In genomic region chr17:43878260-43879082, GRCh38 we compare ENCODE assay signal across 7 cellular contexts. TPM values are rescaled to one million over a fixed set of nuclear protein-coding genes. Genes with fewer than 3 reads are reported as not detected.
DNase-seq lines count a peak whose midpoint lies in the region; ATAC-seq and TF ChIP-seq lines count a peak whose summit lies in the region.

No MANE protein-coding gene starts in this region.

- ATAC-seq in left cardiac atrium: peak; percentile 82 to 84
- no peak for ATAC-seq in GM19395 (IDR thresholded peaks at IDR 0.05; ENCODE audit: unreplicated experiment)

- TF ChIP-seq CTCF in GM12864 (IDR thresholded peaks at IDR 0.05; ENCODE audit: low read depth, low read length, missing control alignments): peak; percentile 99

- no peak overlapping the region for H3K4me3 ChIP-seq in GM12864 (ENCODE audit: low read depth, low read length)

- intact Hi-C loops in left cardiac atrium (cut with DNase I): no loop called here

- DNase-seq in GM12864 (ENCODE audit: low read depth): peak; percentile 4
- DNase-seq in M059J (ENCODE audit: low read depth): peak; percentile 86
- peak; percentile 33 for DNase-seq in T follicular helper cell (ENCODE audit: low read depth)
- peak; percentile 63 for DNase-seq in amniotic stem cell (lab: John Stamatoyannopoulos, UW)
- peak; percentile 71 for DNase-seq in left cardiac atrium
- DNase-seq in putamen (ENCODE audit: low spot score): peak; percentile 39

RNA-seq across cellular contexts. Expression of gene MPP2, which starts 28.9 kb away (rescaled TPM):
- total RNA-seq in M059J (2014; rRNA removed; shearing (Covaris generic)): 2.5 and 4.4 TPM in 2 replicates
- 10 to 100 TPM; 10.7 to 15.9 TPM for total RNA-seq in left cardiac atrium

RNA-seq across cellular contexts. Expression of gene CD300LG, which starts 31.5 kb away (rescaled TPM):
- not detected in 2 replicates for total RNA-seq in M059J (2014; rRNA removed; shearing (Covaris generic))
- 10 to 100 TPM; 14.5 to 15.0 TPM for total RNA-seq in left cardiac atrium

RNA-seq across cellular contexts. Expression of gene MPP3, which starts 45.5 kb away (rescaled TPM):
- total RNA-seq in M059J (2014; rRNA removed; shearing (Covaris generic)): 5.1 and 5.9 TPM in 2 replicates
- 10 to 100 TPM; 30.7 to 74.2 TPM for total RNA-seq in left cardiac atrium

Comparison
In these comparisons a context has a peak if more than half of its experiments do, and no peak if none do; other contexts are left out.
1. DNase-seq: peak in every context shown above with its lines; median percentile 86 in M059J; 71 in left cardiac atrium; 63 in amniotic stem cell; 39 in putamen; 33 in T follicular helper cell; 4 in GM12864.
2. RNA of gene CD300LG, which starts 31.5 kb away (total RNA-seq): 14.5 to 15.0 TPM in left cardiac atrium; not detected in M059J; every median in the first group is over 10 times any median in the second.